ENCODE assay signal across 1 cellular context in the genomic region with DNA sequence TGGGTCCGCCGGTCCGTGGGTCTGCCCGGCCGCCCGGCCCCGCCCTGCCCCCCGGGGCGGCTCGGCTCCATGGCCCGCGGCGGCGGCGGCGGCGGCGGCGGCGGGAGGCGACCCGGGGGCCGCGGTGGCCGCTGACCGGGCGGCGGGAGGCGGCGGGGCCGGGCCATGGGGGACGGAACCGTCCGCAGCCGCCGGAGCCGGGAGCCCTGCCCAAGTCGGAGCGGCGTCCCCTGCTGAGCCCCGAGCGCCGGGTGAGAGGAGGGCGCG.
TF ChIP-seq lines count a peak whose summit lies in the region.

No MANE protein-coding gene starts in this region.

TF ChIP-seq in GM23338, 12 proteins besides CTCF, POLR2A, EP300 and RAD21 (continued from another document):
- no peak for TF ChIP-seq ZNF462 (CRISPR knock-in tag; IDR thresholded peaks at IDR 0.05)
